ENCODE assay signal across 1 cellular context in the genomic region with DNA sequence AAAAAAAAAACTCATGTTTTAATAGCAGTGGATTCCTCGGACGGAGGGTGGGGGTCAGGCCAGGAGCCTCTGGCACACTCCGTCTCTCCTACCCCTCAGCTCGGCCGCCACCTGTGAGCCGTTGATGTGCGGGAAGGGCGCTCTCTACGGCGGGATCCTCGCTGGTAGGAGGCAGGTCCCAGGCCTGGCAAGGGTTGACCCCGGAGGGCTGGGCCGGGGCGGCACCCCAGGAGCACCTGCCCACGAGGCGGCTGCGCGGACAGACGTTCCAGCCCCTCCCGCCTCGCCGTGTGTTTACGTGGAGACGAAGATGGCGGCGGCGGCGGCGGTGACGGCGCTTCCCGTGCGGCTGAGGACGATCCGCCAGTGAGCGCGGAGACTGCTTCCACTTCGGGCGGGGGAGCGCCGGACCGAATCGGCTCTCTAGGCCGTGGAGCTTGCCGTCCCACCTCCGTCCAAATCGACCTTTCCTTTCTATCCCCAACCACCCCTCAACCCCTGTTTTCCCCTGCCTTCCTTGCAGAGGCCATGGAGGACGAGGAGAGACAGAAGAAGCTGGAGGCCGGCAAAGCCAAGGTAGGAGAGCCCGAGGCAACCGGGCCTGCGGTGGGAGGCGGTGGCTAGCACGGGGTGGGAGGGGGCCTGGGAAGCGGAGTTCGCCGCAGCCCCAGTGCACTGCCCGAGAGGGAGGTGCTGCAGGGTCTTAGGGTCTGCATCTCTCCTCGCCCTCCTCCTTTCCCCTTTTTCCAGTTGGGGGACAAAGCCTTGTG.
A peak's percentile ranks its signal among the peaks of the same experiment; 100 is the strongest.
TF ChIP-seq lines count a peak whose summit lies in the region.

AKAP9 (plus strand) TSS at position 291 of the 770 bp plus-strand sequence; CDS start at position 529, 238 bp downstream.

TF ChIP-seq in K562, 482 proteins besides CTCF, POLR2A, EP300 and RAD21 (continued from another document and continues in another):
- peak; percentile 90 for TF ChIP-seq TBP (optimal IDR thresholded peaks at IDR 0.05; ENCODE audit: low read depth, low read length)
- TF ChIP-seq POLR2G (IDR thresholded peaks at IDR 0.05; ENCODE audit: low read depth, low read length): peak; percentile 99
- peak; percentile 91 for TF ChIP-seq VEZF1 (CRISPR knock-in tag; IDR thresholded peaks at IDR 0.05)
- TF ChIP-seq ZKSCAN1 (IDR thresholded peaks at IDR 0.05; ENCODE audit: low read depth, low read length): no peak; the same call in 1 of the 2 replicates
- TF ChIP-seq NCOA6 (IDR thresholded peaks at IDR 0.05): no peak
- TF ChIP-seq SAP30 (IDR thresholded peaks at IDR 0.05; ENCODE audit: borderline replicate concordance, insufficient read depth, low read depth, low read length, poor library complexity, severe bottlenecking): peak; percentile 52
- TF ChIP-seq FOS (IDR thresholded peaks at IDR 0.05; ENCODE audit: extremely low read depth, insufficient read length): no peak
- TF ChIP-seq CBX2 (IDR thresholded peaks at IDR 0.05; ENCODE audit: insufficient read depth, low read length, poor library complexity, severe bottlenecking): no peak
- TF ChIP-seq SREBF2 (CRISPR knock-in tag; IDR thresholded peaks at IDR 0.05): peak; percentile 93; the same call in 1 of the 2 replicates
- peak in 1 of 2 experiments; percentile 86; a peak in 2 of 4 replicates for TF ChIP-seq ZNF639 (CRISPR knock-in tag; conservative IDR thresholded peaks at IDR 0.05 in 1 of 2, IDR thresholded peaks at IDR 0.05 in 1 of 2)
- TF ChIP-seq XRCC3 (IDR thresholded peaks at IDR 0.05): no peak
- no peak for TF ChIP-seq MCM3 (IDR thresholded peaks at IDR 0.05)
- no peak for TF ChIP-seq KHSRP (IDR thresholded peaks at IDR 0.05)
- TF ChIP-seq RNF219 (CRISPR knock-in tag; IDR thresholded peaks at IDR 0.05): no peak
- no peak for TF ChIP-seq SRSF9 (IDR thresholded peaks at IDR 0.05; ENCODE audit: borderline replicate concordance, low read depth, low read length)
- peak; percentile 41; the same call in 1 of the 2 replicates for TF ChIP-seq NR2C1 (IDR thresholded peaks at IDR 0.05)
- TF ChIP-seq NR2C1 (tag; IDR thresholded peaks at IDR 0.05): peak; percentile 15; the same call in 1 of the 2 replicates
- no peak for TF ChIP-seq CREB5 (CRISPR knock-in tag; IDR thresholded peaks at IDR 0.05)
- TF ChIP-seq ZNF384 (IDR thresholded peaks at IDR 0.05; ENCODE audit: low read depth, low read length): 0 out of 2 replicates have a peak, but pooled peaks have one; percentile 6
- TF ChIP-seq RBM17 (IDR thresholded peaks at IDR 0.05; ENCODE audit: borderline replicate concordance, low read depth, low read length): no peak
- TF ChIP-seq ETV6 (IDR thresholded peaks at IDR 0.05; ENCODE audit: borderline replicate concordance in 1 of 2, low read depth in 2 of 2, low read length in 1 of 2): no peak
- no peak for TF ChIP-seq ETV6 (CRISPR knock-in tag; IDR thresholded peaks at IDR 0.05; ENCODE audit: borderline replicate concordance)
- no peak for TF ChIP-seq ZNF217 (CRISPR knock-in tag; IDR thresholded peaks at IDR 0.05)
- TF ChIP-seq ZBTB8A (IDR thresholded peaks at IDR 0.05; ENCODE audit: partially characterized antibody): no peak
- TF ChIP-seq MLX (CRISPR knock-in tag; conservative IDR thresholded peaks at IDR 0.05): no peak
- TF ChIP-seq NONO (IDR thresholded peaks at IDR 0.05; ENCODE audit: low read depth in 2 of 2, low read length in 1 of 2): peak in 1 of 2 experiments; percentile 80; a peak in 2 of 4 replicates
- TF ChIP-seq ESRRB (CRISPR knock-in tag; IDR thresholded peaks at IDR 0.05; ENCODE audit: borderline replicate concordance): no peak
- no peak; the same call in 1 of the 2 replicates for TF ChIP-seq ZBTB1 (CRISPR knock-in tag; IDR thresholded peaks at IDR 0.05; ENCODE audit: borderline replicate concordance, low read depth)
- no peak for TF ChIP-seq NEUROD1 (IDR thresholded peaks at IDR 0.05; ENCODE audit: borderline replicate concordance, low read depth, low read length, partially characterized antibody)
- no peak for TF ChIP-seq MXD1 (CRISPR knock-in tag; IDR thresholded peaks at IDR 0.05; ENCODE audit: borderline replicate concordance, poor library complexity, severe bottlenecking)
- peak; percentile 27; the same call in 1 of the 2 replicates for TF ChIP-seq HCFC1 (IDR thresholded peaks at IDR 0.05; ENCODE audit: low read depth, low read length)
- TF ChIP-seq ZSCAN29 (IDR thresholded peaks at IDR 0.05): no peak
- TF ChIP-seq, protein P1, sequence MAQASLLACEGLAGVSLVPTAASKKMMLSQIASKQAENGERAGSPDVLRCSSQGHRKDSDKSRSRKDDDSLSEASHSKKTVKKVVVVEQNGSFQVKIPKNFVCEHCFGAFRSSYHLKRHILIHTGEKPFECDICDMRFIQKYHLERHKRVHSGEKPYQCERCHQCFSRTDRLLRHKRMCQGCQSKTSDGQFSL (CRISPR knock-in tag; IDR thresholded peaks at IDR 0.05): no peak; the same call in 1 of the 2 replicates
- TF ChIP-seq, protein P1 (tag; IDR thresholded peaks at IDR 0.05): peak in 1 of 2 experiments; percentile 52; a peak in 2 of 4 replicates
- TF ChIP-seq, protein P2, sequence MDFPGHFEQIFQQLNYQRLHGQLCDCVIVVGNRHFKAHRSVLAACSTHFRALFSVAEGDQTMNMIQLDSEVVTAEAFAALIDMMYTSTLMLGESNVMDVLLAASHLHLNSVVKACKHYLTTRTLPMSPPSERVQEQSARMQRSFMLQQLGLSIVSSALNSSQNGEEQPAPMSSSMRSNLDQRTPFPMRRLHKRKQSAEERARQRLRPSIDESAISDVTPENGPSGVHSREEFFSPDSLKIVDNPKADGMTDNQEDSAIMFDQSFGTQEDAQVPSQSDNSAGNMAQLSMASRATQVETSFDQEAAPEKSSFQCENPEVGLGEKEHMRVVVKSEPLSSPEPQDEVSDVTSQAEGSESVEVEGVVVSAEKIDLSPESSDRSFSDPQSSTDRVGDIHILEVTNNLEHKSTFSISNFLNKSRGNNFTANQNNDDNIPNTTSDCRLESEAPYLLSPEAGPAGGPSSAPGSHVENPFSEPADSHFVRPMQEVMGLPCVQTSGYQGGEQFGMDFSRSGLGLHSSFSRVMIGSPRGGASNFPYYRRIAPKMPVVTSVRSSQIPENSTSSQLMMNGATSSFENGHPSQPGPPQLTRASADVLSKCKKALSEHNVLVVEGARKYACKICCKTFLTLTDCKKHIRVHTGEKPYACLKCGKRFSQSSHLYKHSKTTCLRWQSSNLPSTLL (IDR thresholded peaks at IDR 0.05): peak; percentile 85
- no peak for TF ChIP-seq ZKSCAN3 (CRISPR knock-in tag; IDR thresholded peaks at IDR 0.05)
- TF ChIP-seq PRMT5 (CRISPR knock-in tag; IDR thresholded peaks at IDR 0.05): no peak
- no peak for TF ChIP-seq CLOCK (CRISPR knock-in tag; IDR thresholded peaks at IDR 0.05; ENCODE audit: borderline replicate concordance)
- TF ChIP-seq CREB3 (tag; conservative IDR thresholded peaks at IDR 0.05; ENCODE audit: low read depth): 0 out of 2 replicates have a peak, but pooled peaks have one; percentile 33
- peak; percentile 53; the same call in 1 of the 2 replicates for TF ChIP-seq KLF6 (CRISPR knock-in tag; IDR thresholded peaks at IDR 0.05; ENCODE audit: borderline replicate concordance)
- TF ChIP-seq CHD4 (IDR thresholded peaks at IDR 0.05; ENCODE audit: insufficient read depth, insufficient replicate concordance, low read depth, low read length, poor library complexity, severe bottlenecking): no peak
- no peak for TF ChIP-seq ZKSCAN8 (CRISPR knock-in tag; IDR thresholded peaks at IDR 0.05)
- TF ChIP-seq MED1 (CRISPR knock-in tag; IDR thresholded peaks at IDR 0.05; ENCODE audit: borderline replicate concordance): no peak
